8 cellular contexts compared by ENCODE assay signal in the genomic region with DNA sequence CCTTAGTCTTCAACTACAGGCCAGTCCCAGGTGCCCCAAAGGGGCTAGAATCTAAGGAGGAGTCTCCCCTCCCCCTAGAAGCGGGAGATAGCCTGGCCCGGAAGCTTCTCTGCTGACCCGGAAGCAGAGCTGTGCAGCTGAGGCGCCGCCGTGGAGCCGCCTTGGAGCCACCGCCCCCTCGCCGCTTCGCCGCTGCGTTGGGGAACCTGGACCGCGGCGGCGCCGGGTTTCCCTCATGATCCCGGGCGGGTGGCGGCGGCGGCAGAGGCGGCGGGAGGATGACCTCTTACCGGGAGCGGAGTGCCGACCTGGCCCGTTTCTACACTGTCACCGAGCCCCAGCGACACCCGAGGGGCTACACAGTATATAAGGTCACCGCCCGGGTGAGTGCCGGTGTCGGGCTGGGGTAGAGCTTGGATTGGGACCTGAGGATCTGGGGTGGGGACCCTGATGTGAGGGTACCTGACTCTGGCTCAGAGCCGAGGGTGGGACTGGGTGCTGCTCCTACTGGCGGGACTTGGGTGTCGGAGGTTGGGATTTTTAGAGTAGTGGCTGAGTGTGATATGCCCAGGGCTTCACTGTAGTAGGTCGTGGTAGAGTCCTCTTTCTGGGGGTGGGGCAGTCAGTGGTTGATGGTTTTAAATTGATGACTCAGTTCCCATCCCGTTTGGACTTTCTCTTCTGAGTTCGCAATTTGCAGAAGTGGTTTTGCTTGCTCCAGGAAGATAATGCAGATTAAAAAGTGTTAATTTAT. TPM values are rescaled to one million over a fixed set of nuclear protein-coding genes. Genes with fewer than 3 reads are reported as not detected.
DNase-seq lines count a peak whose midpoint lies in the region; ATAC-seq and TF ChIP-seq lines count a peak whose summit lies in the region.

Gene RPS6KC1, plus strand, starts transcription at position 115 of the 754 bp plus-strand sequence. Its CDS starts 164 bp downstream, at position 279.

- H3K27ac Mint-ChIP-seq in activated CD8-positive, alpha-beta memory T cell treated with anti-CD3 and anti-CD28 coated beads, Interleukin-2, amount 10 ng/mL, durations not matched to agents 7 days and 5 days, result peak within 1 kb of the TSS; percentile 88
- H3K27ac Mint-ChIP-seq in endodermal cell, result peak within 1 kb of the TSS; percentile 91

- H3K4me3 Mint-ChIP-seq in activated CD8-positive, alpha-beta memory T cell treated with anti-CD3 and anti-CD28 coated beads, Interleukin-2, amount 10 ng/mL, durations not matched to agents 7 days and 5 days, result peak within 1 kb of the TSS; percentile 91
- H3K4me3 Mint-ChIP-seq in endodermal cell, result peak within 1 kb of the TSS; percentile 90

- H3K4me3 ChIP-seq in endodermal cell (ENCODE audit: low read length) (peak within 1 kb of the TSS; percentile 87), mesodermal cell (ENCODE audit: extremely low read depth, insufficient read depth, low read length, poor library complexity, severe bottlenecking) (peak within 1 kb of the TSS; percentile 85)

- peaks cover 19% of the 10 kb centered on the region for H3K36me3 Mint-ChIP-seq in activated CD8-positive, alpha-beta memory T cell treated with anti-CD3 and anti-CD28 coated beads, Interleukin-2, amount 10 ng/mL, durations not matched to agents 7 days and 5 days
- peaks cover 4% of the 10 kb centered on the region for H3K36me3 Mint-ChIP-seq in endodermal cell (ENCODE audit: low read depth)

- peaks cover 6% of the 10 kb centered on the region for H3K9me3 Mint-ChIP-seq in activated CD8-positive, alpha-beta memory T cell treated with anti-CD3 and anti-CD28 coated beads, Interleukin-2, amount 10 ng/mL, durations not matched to agents 7 days and 5 days (ENCODE audit: low read depth)
- no peaks in the 10 kb centered on the region for H3K9me3 Mint-ChIP-seq in endodermal cell

- WGBS in endodermal cell (ENCODE audit: insufficient coverage in 1 of 2, insufficient read length in 1 of 2), 2 experiments, result 0 to 1% methylated on average over 17 to 42 of the region's 42 CpGs
- 0 to 1% methylated on average over 32 to 40 of the region's 42 CpGs for whole genome bisulfite sequencing in mesodermal cell (ENCODE audit: insufficient coverage in 2 of 2), 2 experiments

- H3K9me3 ChIP-seq in endodermal cell (ENCODE audit: control insufficient read depth, low read length) (peaks cover 10% of the 10 kb centered on the region), mesodermal cell (ENCODE audit: control insufficient read depth, low read length) (no peaks in the 10 kb centered on the region)

- H3K9ac ChIP-seq in endodermal cell (ENCODE audit: extremely low read depth, low read length, poor library complexity, severe bottlenecking), result peak within 1 kb of the TSS; percentile 49

- TF ChIP-seq CTCF in GM20000 (IDR thresholded peaks at IDR 0.05; ENCODE audit: extremely low read depth, missing control alignments), result no peak
- TF ChIP-seq CTCF in endodermal cell (conservative IDR thresholded peaks at IDR 0.05), result peak; percentile 39

- H3K27ac ChIP-seq in endodermal cell (ENCODE audit: low read depth, low read length) (no peak within 1 kb of the TSS), mesodermal cell (ENCODE audit: low read depth, low read length, severe bottlenecking) (peak within 1 kb of the TSS; percentile 36)

- peak; percentile 85 for DNase-seq in COR-L47 (lab: John Stamatoyannopoulos, UW)
- DNase-seq in GM20000 (ENCODE audit: low spot score), result peak; percentile 91
- peak; percentile 65 for DNase-seq in HS-5 (ENCODE audit: low read depth)
- DNase-seq in NOMO-1 treated with dmso at 0.1 percent for 144 hours (lab: John Stamatoyannopoulos, UW; ENCODE audit: unreplicated experiment), result peak; percentile 79
- DNase-seq in activated CD8-positive, alpha-beta memory T cell treated with anti-CD3 and anti-CD28 coated beads, Interleukin-2, amount 10 ng/mL, durations not matched to agents 7 days and 5 days, result peak; percentile 90
- peak; percentile 92 for DNase-seq in endodermal cell
- peak; percentile 67 for DNase-seq in stimulated activated CD8-positive, alpha-beta memory T cell treated with anti-CD3 and anti-CD28 coated beads, Interleukin-15, amount 100 ng/mL, for 24 hours (ENCODE audit: low read depth)

- peaks cover 11% of the 10 kb centered on the region for H3K27me3 Mint-ChIP-seq in activated CD8-positive, alpha-beta memory T cell treated with anti-CD3 and anti-CD28 coated beads, Interleukin-2, amount 10 ng/mL, durations not matched to agents 7 days and 5 days
- H3K27me3 Mint-ChIP-seq in endodermal cell (ENCODE audit: insufficient read depth), result peaks cover 2% of the 10 kb centered on the region

- H3K4me1 ChIP-seq in endodermal cell (ENCODE audit: control insufficient read depth, insufficient read depth, low read length) (no peaks in the 10 kb centered on the region), mesodermal cell (ENCODE audit: control insufficient read depth, insufficient read depth, low read length, poor library complexity, severe bottlenecking) (no peaks in the 10 kb centered on the region)

- H3K36me3 ChIP-seq in endodermal cell (ENCODE audit: control insufficient read depth, insufficient read depth, low read length) (no peaks in the 10 kb centered on the region), mesodermal cell (ENCODE audit: control insufficient read depth, insufficient read depth, low read length) (no peaks in the 10 kb centered on the region)

- CTCF ChIA-PET in activated CD8-positive, alpha-beta memory T cell treated with anti-CD3 and anti-CD28 coated beads, Interleukin-2, amount 10 ng/mL, durations not matched to agents 7 days and 5 days (lab: Charles Lee), result interaction anchor here (1.0 to 1.8 kb wide), 3 partner anchors 19 to 48 kb away, joined by 3 to 7 read pairs (median 4); no protein-coding TSS in a partner anchor

- H3K27me3 ChIP-seq in endodermal cell (ENCODE audit: control insufficient read depth, insufficient read depth, low read length, poor library complexity, severe bottlenecking), result no peaks in the 10 kb centered on the region

- peaks cover 28% of the 10 kb centered on the region for H3K4me1 Mint-ChIP-seq in activated CD8-positive, alpha-beta memory T cell treated with anti-CD3 and anti-CD28 coated beads, Interleukin-2, amount 10 ng/mL, durations not matched to agents 7 days and 5 days
- peaks cover 19% of the 10 kb centered on the region for H3K4me1 Mint-ChIP-seq in endodermal cell

- peak; percentile 98 for ATAC-seq in activated CD8-positive, alpha-beta memory T cell treated with anti-CD3 and anti-CD28 coated beads, Interleukin-2, amount 10 ng/mL, durations not matched to agents 7 days and 5 days

RNA-seq across cellular contexts. Expression of gene RPS6KC1, which starts in this region (rescaled TPM):
- 10 to 100 TPM in 1 of 2 experiments, 1 to 10 TPM in 1; 9.5 to 14.6 TPM for total RNA-seq in activated CD8-positive, alpha-beta memory T cell treated with anti-CD3 and anti-CD28 coated beads, Interleukin-2, amount 10 ng/mL, durations not matched to agents 7 days and 5 days
- total RNA-seq in endodermal cell, result 10 to 100 TPM; 31.4 to 36.3 TPM
- polyA plus RNA-seq in endodermal cell (2013, experiment 1 of 2), result 16.3 TPM
- polyA plus RNA-seq in endodermal cell (2013, experiment 2 of 2), result 18.6 TPM
- polyA plus RNA-seq in mesodermal cell (2013, experiment 1 of 2), result 16.4 TPM
- polyA plus RNA-seq in mesodermal cell (2013, experiment 2 of 2), result 19.1 TPM
